ENCODE assay signal across 8 cellular contexts in genomic region chr9:79129865-79130480, GRCh38.
DNase-seq lines count a peak whose midpoint lies in the region; ATAC-seq and TF ChIP-seq lines count a peak whose summit lies in the region.

No MANE protein-coding gene starts in this region.

- DNase-seq in activated T-cell treated with anti-CD3 and anti-CD28 coated beads for 1 hour (ENCODE audit: low read depth) (peak; percentile 1), activated T-cell treated with anti-CD3 and anti-CD28 coated beads for 4 hours (no peak), NCI-H146 treated with DMSO at 0.1 percent for 48 hours (lab: John Stamatoyannopoulos, UW; ENCODE audit: unreplicated experiment) (peak; percentile 18), foreskin melanocyte (peak; percentile 32)
- DNase-seq in activated CD4-positive, alpha-beta T cell treated with anti-CD3 and anti-CD28 coated beads, Interleukin-2, amount 50 U/mL, for 48 hours = peak; percentile 25 to 39

- H3K4me3 ChIP-seq in parathyroid adenoma (ENCODE audit: low read depth, low read length) = no peak overlapping the region

- no peak overlapping the region for H3K4me2 ChIP-seq in parathyroid adenoma (ENCODE audit: low read length)

- ATAC-seq in GM19035 (IDR thresholded peaks at IDR 0.05; ENCODE audit: unreplicated experiment) = no peak
- ATAC-seq in HG02870 (IDR thresholded peaks at IDR 0.05; ENCODE audit: unreplicated experiment) = no peak

- no peak overlapping the region for H2AFZ ChIP-seq in parathyroid adenoma

- H3K27me3 ChIP-seq in parathyroid adenoma (ENCODE audit: control insufficient read depth, insufficient read depth, low read length) = no peaks in the 10 kb centered on the region

- TF ChIP-seq CTCF in parathyroid adenoma (IDR thresholded peaks at IDR 0.05) = peak; percentile 53

- no peak overlapping the region for H3K27ac ChIP-seq in parathyroid adenoma

- H3K4me1 ChIP-seq in parathyroid adenoma = no peaks in the 10 kb centered on the region

- H3K36me3 ChIP-seq in parathyroid adenoma (ENCODE audit: control insufficient read depth, insufficient read depth, low read length) = no peaks in the 10 kb centered on the region

- no peaks in the 10 kb centered on the region for H3K9me3 ChIP-seq in parathyroid adenoma (ENCODE audit: control insufficient read depth, low read length)

- H3K79me2 ChIP-seq in parathyroid adenoma = no peaks in the 10 kb centered on the region

- H3K9ac ChIP-seq in parathyroid adenoma = no peak overlapping the region
